1 cellular context compared by ENCODE assay signal in genomic region chr11:76626921-76627391, GRCh38.
TF ChIP-seq lines count a peak whose summit lies in the region.

No MANE protein-coding gene starts in this region.

TF ChIP-seq in GM12878, 131 proteins besides CTCF, POLR2A, EP300 and RAD21 (continued from another document and continues in another):
- TF ChIP-seq ZBTB40 (IDR thresholded peaks at IDR 0.05; ENCODE audit: borderline replicate concordance), result no peak
- no peak for TF ChIP-seq YY1 (IDR thresholded peaks at IDR 0.05; ENCODE audit: low read depth, low read length)
- no peak for TF ChIP-seq SMAD1 (IDR thresholded peaks at IDR 0.05; ENCODE audit: low read depth, partially characterized antibody)
- TF ChIP-seq GABPA (IDR thresholded peaks at IDR 0.05; ENCODE audit: low read depth), result peak; percentile 37; the same call in 1 of the 2 replicates
- TF ChIP-seq WRNIP1 (IDR thresholded peaks at IDR 0.05; ENCODE audit: borderline replicate concordance, low read depth, low read length), result no peak
- peak; percentile 82 for TF ChIP-seq CREB1 (IDR thresholded peaks at IDR 0.05; ENCODE audit: low read depth)
- TF ChIP-seq IKZF1 (conservative IDR thresholded peaks at IDR 0.05), result peak; percentile 80
- TF ChIP-seq USF1 (IDR thresholded peaks at IDR 0.05; ENCODE audit: borderline replicate concordance, extremely low read length, insufficient read depth, low read depth, low read length), result peak; percentile 22
- TF ChIP-seq TCF12 (IDR thresholded peaks at IDR 0.05; ENCODE audit: low read depth, low read length), result peak; percentile 58; the same call in 1 of the 2 replicates
- no peak for TF ChIP-seq FOXK2 (IDR thresholded peaks at IDR 0.05)
- peak; percentile 76 to 88 for TF ChIP-seq BHLHE40 (IDR thresholded peaks at IDR 0.05; ENCODE audit: borderline replicate concordance in 1 of 2, low read depth in 2 of 2, low read length in 1 of 2)
- peak; percentile 42; the same call in 1 of the 2 replicates for TF ChIP-seq CHD2 (IDR thresholded peaks at IDR 0.05; ENCODE audit: borderline replicate concordance, low read depth, low read length)
- TF ChIP-seq NR2C2 (IDR thresholded peaks at IDR 0.05; ENCODE audit: borderline replicate concordance, control insufficient read depth, insufficient read length, low read depth), result no peak
- TF ChIP-seq MTA3 (IDR thresholded peaks at IDR 0.05; ENCODE audit: borderline replicate concordance, low read length), result peak; percentile 96; the same call in 1 of the 2 replicates
- TF ChIP-seq SMAD5 (IDR thresholded peaks at IDR 0.05; ENCODE audit: low read depth), result no peak
- TF ChIP-seq MYB (IDR thresholded peaks at IDR 0.05; ENCODE audit: borderline replicate concordance, low read depth, low read length), result no peak
- no peak for TF ChIP-seq BRCA1 (IDR thresholded peaks at IDR 0.05; ENCODE audit: low read depth, low read length)
- TF ChIP-seq JUND (IDR thresholded peaks at IDR 0.05; ENCODE audit: low read depth, low read length), result no peak
- TF ChIP-seq TCF3 (IDR thresholded peaks at IDR 0.05; ENCODE audit: borderline replicate concordance, insufficient read depth, low read depth, low read length), result peak; percentile 82; the same call in 1 of the 2 replicates
- TF ChIP-seq PKNOX1 (IDR thresholded peaks at IDR 0.05), result peak; percentile 94
- no peak for TF ChIP-seq KDM1A (IDR thresholded peaks at IDR 0.05; ENCODE audit: borderline replicate concordance)
- no peak for TF ChIP-seq PAX8 (IDR thresholded peaks at IDR 0.05)
- TF ChIP-seq MXI1 (IDR thresholded peaks at IDR 0.05; ENCODE audit: low read depth, low read length), result no peak
- peak; percentile 81 for TF ChIP-seq PBX3 (IDR thresholded peaks at IDR 0.05; ENCODE audit: insufficient replicate concordance, low read depth, low read length)
- TF ChIP-seq FOS (IDR thresholded peaks at IDR 0.05; ENCODE audit: borderline replicate concordance, extremely low read depth, insufficient read length), result no peak
- TF ChIP-seq NFYA (IDR thresholded peaks at IDR 0.05; ENCODE audit: borderline replicate concordance, low read depth, low read length), result no peak
- TF ChIP-seq MLLT1 (IDR thresholded peaks at IDR 0.05), result peak; percentile 95
- no peak for TF ChIP-seq JUNB (IDR thresholded peaks at IDR 0.05)
- peak; percentile 44; the same call in 1 of the 2 replicates for TF ChIP-seq NR2F1 (conservative IDR thresholded peaks at IDR 0.05)
- no peak for TF ChIP-seq E2F8 (IDR thresholded peaks at IDR 0.05; ENCODE audit: low read depth, partially characterized antibody)
- TF ChIP-seq YBX1 (IDR thresholded peaks at IDR 0.05), result no peak
- no peak for TF ChIP-seq STAT3 (IDR thresholded peaks at IDR 0.05; ENCODE audit: low read depth, low read length)
- TF ChIP-seq NFXL1 (IDR thresholded peaks at IDR 0.05; ENCODE audit: borderline replicate concordance), result no peak
- no peak for TF ChIP-seq ZSCAN29 (IDR thresholded peaks at IDR 0.05)
- TF ChIP-seq SP1 (IDR thresholded peaks at IDR 0.05; ENCODE audit: low read depth, low read length), result peak; percentile 53
- TF ChIP-seq ZBTB11 (CRISPR knock-in tag; IDR thresholded peaks at IDR 0.05), result no peak
- TF ChIP-seq STAT1 (conservative IDR thresholded peaks at IDR 0.05), result no peak
- 0 out of 2 replicates have a peak, but pooled peaks have one; percentile 40 for TF ChIP-seq HDGF (IDR thresholded peaks at IDR 0.05)
- TF ChIP-seq EZH2 (IDR thresholded peaks at IDR 0.05; ENCODE audit: borderline replicate concordance, control insufficient read depth, low read depth, low read length), result 0 out of 2 replicates have a peak, but pooled peaks have one; percentile 61
- TF ChIP-seq ZNF207 (IDR thresholded peaks at IDR 0.05; ENCODE audit: borderline replicate concordance), result no peak
- peak; percentile 88 for TF ChIP-seq IKZF2 (IDR thresholded peaks at IDR 0.05)
- TF ChIP-seq ZZZ3 (IDR thresholded peaks at IDR 0.05; ENCODE audit: control insufficient read depth, insufficient read length, low read depth), result no peak
- TF ChIP-seq CUX1 (IDR thresholded peaks at IDR 0.05; ENCODE audit: insufficient replicate concordance, low read depth, low read length), result no peak
